Comparison of ENCODE assay signal across 15 cellular contexts in genomic region chr20:40287683-40288082, GRCh38.
DNase-seq lines count a peak whose midpoint lies in the region; ATAC-seq and TF ChIP-seq lines count a peak whose summit lies in the region.
"Had no signal": no experiment of that assay in that cellular context is flagged by ENCODE, and none has a peak within 500 bp of the region (broad histone marks: within the 10 kb centered on the region; RNA-seq: fewer than 3 reads in every experiment).

No MANE protein-coding gene starts in this region.

- no peak overlapping the region for H3K27ac ChIP-seq in mammary epithelial cell (ENCODE audit: insufficient read depth, low read depth, low read length)
- peak overlapping the region; percentile 74 for H3K27ac ChIP-seq in psoas muscle
- peak overlapping the region in 3 of 4 donors; percentile 21 to 48 (median 40) for H3K27ac ChIP-seq in transverse colon
- H3K27ac ChIP-seq: SJSA1 had no signal

- no peak overlapping the region for H2AFZ ChIP-seq in mammary epithelial cell (ENCODE audit: low read depth, low read length)

- in situ Hi-C loops in mammary epithelial cell (cut with MboI; ENCODE audit: low sequenced_read_pairs in 2 of 2), result no loop called here
- in situ Hi-C loops in transverse colon (cut with MboI; ENCODE audit: low pct_ligation_motif_present in 1 of 4, low pct_unique_long_range_greater_than_20kb in 1 of 4, low sequenced_read_pairs in 3 of 4), result no loop called here

- no TSS peak for BruUV-seq in mammary epithelial cell (replicated peaks; lab: Mats Ljungman, UMichigan)

- H3K9me3 ChIP-seq in mammary epithelial cell (replicated peaks; ENCODE audit: insufficient read depth, low read length), result no peaks in the 10 kb centered on the region
- no peaks in the 10 kb centered on the region for H3K9me3 ChIP-seq in psoas muscle
- H3K9me3 ChIP-seq in transverse colon, result no peaks in the 10 kb centered on the region
- H3K9me3 ChIP-seq: SJSA1 had no signal

- peak; percentile 16 for DNase-seq in NCI-H1105 treated with DMSO at 0.1 percent for 48 hours (lab: John Stamatoyannopoulos, UW)
- no peak for DNase-seq in NCI-H1105 (lab: John Stamatoyannopoulos, UW)
- DNase-seq in mammary epithelial cell, result no peak
- DNase-seq in psoas muscle, result no peak
- no peak for DNase-seq in transverse colon
- DNase-seq in NCI-H524 (lab: John Stamatoyannopoulos, UW), result no peak
- no peak for DNase-seq in activated CD4-positive, alpha-beta T cell treated with anti-CD3 and anti-CD28 coated beads for 4 hours
- DNase-seq: 8988T; CD8-positive, alpha-beta T cell; NCI-H2107; NCI-H2227 treated with DMSO at 0.1 percent for 48 hours; PC-3 had no signal

- dilution Hi-C loops in mammary epithelial cell (cut with HindIII; ENCODE audit: low sequenced_read_pairs), result no loop called here

- intact Hi-C loops in mammary epithelial cell (cut with micrococcal nuclease), result no loop called here
- intact Hi-C loops in psoas muscle (cut with DNase I), result loop anchor here in 1 of 2 donors (10.0 kb wide), 1 partner anchor 397 kb away; the partner anchor contains the start of gene MAFB
- intact Hi-C loops in transverse colon (cut with DNase I; ENCODE audit: low total_unique reads), result no loop called here

- H3K27me3 ChIP-seq in mammary epithelial cell (ENCODE audit: insufficient read depth, low read length), result no peaks in the 10 kb centered on the region
- H3K27me3 ChIP-seq in psoas muscle (ENCODE audit: insufficient read depth in 3 of 3, low read length in 2 of 3), result no peaks in the 10 kb centered on the region
- no peaks in the 10 kb centered on the region for H3K27me3 ChIP-seq in transverse colon
- H3K27me3 ChIP-seq: SJSA1 had no signal

- TF ChIP-seq POLR2A in transverse colon (IDR thresholded peaks at IDR 0.05), result no peak

- TF ChIP-seq CTCF in mammary epithelial cell (conservative IDR thresholded peaks at IDR 0.05 in 1 of 2, IDR thresholded peaks at IDR 0.05 in 1 of 2; ENCODE audit: extremely low read depth in 1 of 2, insufficient read depth in 1 of 2, low read depth in 1 of 2, low read length in 2 of 2) (no peak), psoas muscle (IDR thresholded peaks at IDR 0.05) (no peak), transverse colon (IDR thresholded peaks at IDR 0.05) (no peak)

- TF ChIP-seq EP300 in transverse colon (IDR thresholded peaks at IDR 0.05; ENCODE audit: low read depth), result no peak

- no peaks in the 10 kb centered on the region for H4K20me1 ChIP-seq in mammary epithelial cell (ENCODE audit: insufficient read depth, low read length)

- H3K4me2 ChIP-seq in mammary epithelial cell (ENCODE audit: insufficient read depth, low read depth, low read length), result peak overlapping the region; percentile 14

- ATAC-seq in psoas muscle, result peak in 2 of 4 donors; percentile 11 to 12
- no peak for ATAC-seq in GM18519 (IDR thresholded peaks at IDR 0.05; ENCODE audit: low FRiP score, unreplicated experiment)
- ATAC-seq: CD8-positive, alpha-beta T cell; K562; PC-3 had no signal

- H3K9ac ChIP-seq in mammary epithelial cell (ENCODE audit: insufficient read depth, low read length), result no peak overlapping the region

- H3K79me2 ChIP-seq in mammary epithelial cell (ENCODE audit: insufficient read depth, low read length), result no peaks in the 10 kb centered on the region

- WGBS in mammary epithelial cell (ENCODE audit: low coverage, missing lambda C conversion rate), result 95% methylated on average over 2 of the region's 2 CpGs
- WGBS in psoas muscle, 3 donors, result 23 to 52% (median 37%) methylated on average over 2 of the region's 2 CpGs
- whole genome bisulfite sequencing in transverse colon (ENCODE audit: low coverage in 1 of 2), 2 donors, result 45 to 62% methylated on average over 2 of the region's 2 CpGs

- H3K4me3 ChIP-seq in mammary epithelial cell (replicated peaks in 1 of 3; ENCODE audit: insufficient read depth in 1 of 3, low read depth in 2 of 3, low read length in 3 of 3) (no peak overlapping the region), psoas muscle (no peak overlapping the region), transverse colon (no peak overlapping the region)
- H3K4me3 ChIP-seq: K562, SJSA1 had no signal

- H3K4me1 ChIP-seq in mammary epithelial cell (ENCODE audit: insufficient read depth, low read length), result peaks cover 23% of the 10 kb centered on the region
- H3K4me1 ChIP-seq in psoas muscle, result peaks cover 17% of the 10 kb centered on the region
- H3K4me1 ChIP-seq in transverse colon, result peaks cover 0 to 23% (median 10%) of the 10 kb centered on the region in 4 donors

- CTCF ChIA-PET in mammary epithelial cell (lab: Charles Lee; ENCODE audit: low non-redundant PET), result interaction anchor here (0.6 to 0.7 kb wide), 2 partner anchors 25 to 309 kb away, joined by 4 to 7 read pairs; no protein-coding TSS in a partner anchor

- no peaks in the 10 kb centered on the region for H3K36me3 ChIP-seq in mammary epithelial cell (ENCODE audit: insufficient read depth, low read length)
- no peaks in the 10 kb centered on the region for H3K36me3 ChIP-seq in psoas muscle (ENCODE audit: insufficient read depth in 1 of 2, low read depth in 1 of 2)
- H3K36me3 ChIP-seq in transverse colon, result no peaks in the 10 kb centered on the region
- H3K36me3 ChIP-seq: SJSA1 had no signal
